Comparison of ENCODE assay signal across 16 cellular contexts in the genomic region with DNA sequence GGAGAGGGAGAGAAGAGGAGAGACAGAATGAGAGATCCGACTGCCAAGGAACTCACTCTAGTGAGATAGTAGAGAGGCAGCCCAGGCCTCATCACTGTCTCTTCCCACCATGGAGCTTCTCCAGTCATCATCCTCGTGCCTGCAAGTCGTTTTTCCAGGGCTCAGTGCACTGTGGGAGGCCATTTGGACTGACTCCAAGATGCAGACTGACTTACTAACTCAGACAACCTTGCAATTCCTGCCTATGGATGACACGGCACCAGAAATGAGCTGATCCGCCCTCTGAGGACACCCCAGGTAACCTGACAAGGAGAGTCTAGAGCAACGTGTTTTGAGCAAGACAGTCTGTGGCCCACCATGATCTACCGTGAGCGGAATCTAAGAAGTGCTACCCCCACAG.
DNase-seq lines count a peak whose midpoint lies in the region; ATAC-seq and TF ChIP-seq lines count a peak whose summit lies in the region.
"Had no signal": no experiment of that assay in that cellular context is flagged by ENCODE, and none has a peak within 500 bp of the region (broad histone marks: within the 10 kb centered on the region; RNA-seq: fewer than 3 reads in every experiment).

No MANE protein-coding gene starts in this region.

- H3K36me3 ChIP-seq in HEK293 (ENCODE audit: control insufficient read depth in 2 of 2, insufficient read depth in 1 of 2, low read length in 2 of 2): no peaks in the 10 kb centered on the region
- H3K36me3 ChIP-seq: ascending aorta had no signal

- no peak overlapping the region for H3K4me3 ChIP-seq in HEK293 (ENCODE audit: low read depth, low read length)
- no peak overlapping the region for H3K4me3 ChIP-seq in astrocyte of the spinal cord (ENCODE audit: low read depth, low read length)
- H3K4me3 ChIP-seq: ascending aorta, skin epidermis had no signal

- TF ChIP-seq CTCF in HEK293 (tag by site-specific recombination; IDR thresholded peaks at IDR 0.05) (no peak), astrocyte of the spinal cord (IDR thresholded peaks at IDR 0.05; ENCODE audit: low read depth, low read length) (no peak)

- peak; percentile 84 for DNase-seq in astrocyte of the spinal cord (ENCODE audit: low read depth, low spot score)
- peak; percentile 89 for DNase-seq in iris pigment epithelial cell (ENCODE audit: low read depth)
- peak; percentile 77 for DNase-seq in smooth muscle cell of the brain vasculature (ENCODE audit: low read depth, low spot score)
- no peak for DNase-seq in hepatic stellate cell (ENCODE audit: low spot score)
- DNase-seq: CD8-positive, alpha-beta memory T cell; endodermal cell; hippocampal formation; KG1; NCI-H187; stimulated activated naive CD8-positive, alpha-beta T cell treated with anti-CD3 and anti-CD28 coated beads, Interleukin-15, amount 100 ng/mL, for 72 hours; T-helper 9 cell had no signal

- CTCF ChIA-PET in HEK293 (lab: Yijun Ruan, JAX): interaction anchor here (0.7 to 0.9 kb wide), 2 partner anchors 8 to 15 kb away, joined by 3 to 4 read pairs; no protein-coding TSS in a partner anchor

- ATAC-seq in GM18498 (IDR thresholded peaks at IDR 0.05; ENCODE audit: unreplicated experiment) (no peak), HG02970 (IDR thresholded peaks at IDR 0.05; ENCODE audit: low FRiP score, unreplicated experiment) (no peak)
- ATAC-seq: stimulated activated naive CD8-positive, alpha-beta T cell treated with anti-CD3 and anti-CD28 coated beads, Interleukin-15, amount 100 ng/mL, for 72 hours had no signal

- H3K9me3 ChIP-seq in HEK293 (ENCODE audit: control insufficient read depth, insufficient read depth, low read depth, low read length): no peaks in the 10 kb centered on the region
- H3K9me3 ChIP-seq: ascending aorta had no signal

- in situ Hi-C loops in astrocyte of the spinal cord (cut with HindIII; ENCODE audit: low sequenced_read_pairs): no loop called here

- 0 out of 2 replicates have a peak overlapping the region, but pooled peaks have one; percentile 43 for H3K27ac ChIP-seq in HEK293 (ENCODE audit: extremely low read depth, low read depth, low read length)
- H3K27ac ChIP-seq: ascending aorta had no signal

- POLR2A ChIA-PET in HEK293 (lab: Yijun Ruan, JAX): interaction anchor here (0.5 kb wide), 1 partner anchor 11 kb away, joined by 6 read pairs; no protein-coding TSS in a partner anchor

- peaks cover 20% of the 10 kb centered on the region for H3K4me1 ChIP-seq in HEK293 (ENCODE audit: control insufficient read depth, insufficient read depth, low read length)
- H3K4me1 ChIP-seq: ascending aorta had no signal

TF ChIP-seq in HEK293, 187 proteins besides CTCF, POLR2A, EP300 and RAD21:
- TF ChIP-seq GLIS1 (tag by site-specific recombination; IDR thresholded peaks at IDR 0.05) (peak; percentile 81), ZNF555 (tag by site-specific recombination; conservative IDR thresholded peaks at IDR 0.05) (no peak), SCRT1 (tag by site-specific recombination; IDR thresholded peaks at IDR 0.05; ENCODE audit: borderline replicate concordance) (no peak), ZNF426 (tag by site-specific recombination; IDR thresholded peaks at IDR 0.05) (no peak), ZNF394 (tag by site-specific recombination; IDR thresholded peaks at IDR 0.05; ENCODE audit: borderline replicate concordance) (no peak), ZBTB44 (tag by site-specific recombination; IDR thresholded peaks at IDR 0.05) (peak; percentile 47; the same call in 1 of the 2 replicates), ZNF2 (tag by site-specific recombination; IDR thresholded peaks at IDR 0.05) (no peak), ZBTB17 (tag by site-specific recombination; IDR thresholded peaks at IDR 0.05) (peak; percentile 30), ZNF600 (tag by site-specific recombination; IDR thresholded peaks at IDR 0.05) (peak; percentile 53), ZNF433 (tag by site-specific recombination; IDR thresholded peaks at IDR 0.05; ENCODE audit: low read depth) (no peak), ZIC2 (tag by site-specific recombination; IDR thresholded peaks at IDR 0.05) (peak; percentile 60), PRDM10 (tag by site-specific recombination; IDR thresholded peaks at IDR 0.05) (peak; percentile 54)
